In genomic region chr2:84901593-84902120, GRCh38 we compare ENCODE assay signal across 16 cellular contexts. TPM values are rescaled to one million over a fixed set of nuclear protein-coding genes. Genes with fewer than 3 reads are reported as not detected.
DNase-seq lines count a peak whose midpoint lies in the region; ATAC-seq, FAIRE-seq and TF ChIP-seq lines count a peak whose summit lies in the region.
"Had no signal": no experiment of that assay in that cellular context is flagged by ENCODE, and none has a peak within 500 bp of the region (broad histone marks: within the 10 kb centered on the region; RNA-seq: fewer than 3 reads in every experiment).

No MANE protein-coding gene starts in this region.

- peaks cover 24% of the 10 kb centered on the region for H3K36me3 Mint-ChIP-seq in activated T-helper 17 cell treated with anti-CD3 and anti-CD28 coated beads, Interleukin-2, amount 50 U/mL, for 72 hours (ENCODE audit: low read depth)
- H3K36me3 Mint-ChIP-seq: mesothelial cell of epicardium had no signal

- whole genome bisulfite sequencing in HepG2 (ENCODE audit: low lambda C conversion rate): 26% methylated on average over 2 of the region's 2 CpGs
- 60% methylated on average over 2 of the region's 2 CpGs for WGBS in right lobe of liver (ENCODE audit: insufficient coverage, low coverage, low lambda C conversion rate, missing lambda C conversion rate)

- in situ Hi-C loops in HepG2 (cut with HindIII; ENCODE audit: extremely low pct_ligation_motif_present, low pct_unique_long_range_greater_than_20kb): no loop called here

- CTCF ChIA-PET in HepG2 (lab: Yijun Ruan, JAX; ENCODE audit: low intra/inter-chr PET ratio, low total read pairs): interaction anchor here (1.3 kb wide), 1 partner anchor 24 kb away, joined by 3 read pairs; no protein-coding TSS in a partner anchor

- no peak overlapping the region for H3K27ac ChIP-seq in HepG2 (ENCODE audit: extremely low read length, insufficient read depth, low read length)
- no peak overlapping the region for H3K27ac ChIP-seq in right lobe of liver
- no peak overlapping the region for H3K27ac ChIP-seq in lower lobe of right lung
- H3K27ac ChIP-seq: esophagus muscularis mucosa, prostate gland had no signal

- DNase-seq in HepG2 (ENCODE audit: low spot score) (no peak), right lobe of liver (no peak), fibroblast of villous mesenchyme (ENCODE audit: low read depth) (peak; percentile 64), stromal cell of bone marrow (ENCODE audit: low read depth) (peak; percentile 90), NCI-H526 treated with DMSO at 0.1 percent for 48 hours (lab: John Stamatoyannopoulos, UW) (no peak), lower lobe of right lung (no peak)
- DNase-seq: activated effector memory CD4-positive, alpha-beta T cell treated with Interleukin-2 at 50 U/mL for 16 hours; NCI-H1048; NCI-H2227 treated with DMSO at 0.1 percent for 48 hours had no signal

- ATAC-seq in HepG2: no peak
- no peak for ATAC-seq in right lobe of liver
- peak; percentile 27 for ATAC-seq in activated T-helper 17 cell treated with anti-CD3 and anti-CD28 coated beads, Interleukin-2, amount 50 U/mL, for 72 hours (replicated peaks)
- no peak for ATAC-seq in lower lobe of right lung
- ATAC-seq in HG03045 (IDR thresholded peaks at IDR 0.05; ENCODE audit: unreplicated experiment): no peak

- TF ChIP-seq RAD21 in HepG2 (CRISPR knock-in tag; IDR thresholded peaks at IDR 0.05): no peak

- H3K27ac Mint-ChIP-seq in activated T-helper 17 cell treated with anti-CD3 and anti-CD28 coated beads, Interleukin-2, amount 50 U/mL, for 72 hours: peak overlapping the region; percentile 84
- H3K27ac Mint-ChIP-seq: mesothelial cell of epicardium had no signal

- no peak for FAIRE-seq in HepG2 (lab: Jason Lieb, UNC)
- FAIRE-seq: H54 had no signal

- H3K4me3 ChIP-seq in HepG2 (replicated peaks in 1 of 3; ENCODE audit: insufficient read depth in 1 of 3, low read depth in 2 of 3, low read length in 3 of 3): no peak overlapping the region
- H3K4me3 ChIP-seq in right lobe of liver: no peak overlapping the region
- no peak overlapping the region for H3K4me3 ChIP-seq in fibroblast of villous mesenchyme (ENCODE audit: low read depth, low read length)
- H3K4me3 ChIP-seq in lower lobe of right lung: no peak overlapping the region
- H3K4me3 ChIP-seq: esophagus muscularis mucosa, prostate gland had no signal

- H2AFZ ChIP-seq in HepG2 (ENCODE audit: low read length): no peak overlapping the region

- peaks cover 10% of the 10 kb centered on the region for H3K4me1 ChIP-seq in HepG2 (ENCODE audit: insufficient read depth, low read length)
- no peaks in the 10 kb centered on the region for H3K4me1 ChIP-seq in right lobe of liver
- peaks cover 33% of the 10 kb centered on the region for H3K4me1 ChIP-seq in lower lobe of right lung
- H3K4me1 ChIP-seq: prostate gland had no signal

- no peak overlapping the region for H3K9ac ChIP-seq in HepG2 (ENCODE audit: insufficient read depth, low read depth, low read length)

- no peaks in the 10 kb centered on the region for H3K36me3 ChIP-seq in HepG2 (replicated peaks in 1 of 2; ENCODE audit: control insufficient read depth in 1 of 2, insufficient read depth in 2 of 2, low read length in 2 of 2)
- no peaks in the 10 kb centered on the region for H3K36me3 ChIP-seq in right lobe of liver
- no peaks in the 10 kb centered on the region for H3K36me3 ChIP-seq in lower lobe of right lung
- H3K36me3 ChIP-seq: prostate gland had no signal

- H3K4me3 Mint-ChIP-seq in activated T-helper 17 cell treated with anti-CD3 and anti-CD28 coated beads, Interleukin-2, amount 50 U/mL, for 72 hours: peak overlapping the region; percentile 57
- H3K4me3 Mint-ChIP-seq: B cell, mesothelial cell of epicardium had no signal

- no peaks in the 10 kb centered on the region for H3K9me3 ChIP-seq in HepG2 (ENCODE audit: low read length)
- no peaks in the 10 kb centered on the region for H3K9me3 ChIP-seq in right lobe of liver
- no peaks in the 10 kb centered on the region for H3K9me3 ChIP-seq in lower lobe of right lung
- H3K9me3 ChIP-seq: esophagus muscularis mucosa, prostate gland had no signal

- no peak overlapping the region for H3K4me2 ChIP-seq in HepG2 (ENCODE audit: low read depth, low read length)

- POLR2A ChIA-PET in HepG2 (lab: Yijun Ruan, JAX): interaction anchor here (7.5 kb wide), 1 partner anchor 17 kb away, joined by 141 read pairs; no protein-coding TSS in a partner anchor

- no peaks in the 10 kb centered on the region for H3K27me3 Mint-ChIP-seq in activated T-helper 17 cell treated with anti-CD3 and anti-CD28 coated beads, Interleukin-2, amount 50 U/mL, for 72 hours
- H3K27me3 Mint-ChIP-seq: B cell had no signal

- H3K27me3 ChIP-seq in HepG2 (ENCODE audit: control insufficient read depth in 1 of 2, insufficient read depth in 2 of 2, low read length in 2 of 2): peaks cover 2 to 42% of the 10 kb centered on the region in 2 experiments; a peak in 2 of 5 replicates
- H3K27me3 ChIP-seq in right lobe of liver: no peaks in the 10 kb centered on the region
- H3K27me3 ChIP-seq in lower lobe of right lung (ENCODE audit: low read depth): no peaks in the 10 kb centered on the region
- H3K27me3 ChIP-seq: esophagus muscularis mucosa had no signal

- TF ChIP-seq EP300 in HepG2 (IDR thresholded peaks at IDR 0.05; ENCODE audit: low read depth in 2 of 2, low read length in 2 of 2) (no peak), HepG2 (CRISPR knock-in tag; IDR thresholded peaks at IDR 0.05; ENCODE audit: borderline replicate concordance) (no peak)

- H4K20me1 ChIP-seq in HepG2 (ENCODE audit: insufficient read depth, low read length): no peaks in the 10 kb centered on the region

- intact Hi-C loops in HepG2 (cut with micrococcal nuclease; ENCODE audit: unreplicated experiment) (no loop called here), right lobe of liver (cut with DNase I) (no loop called here), lower lobe of right lung (cut with DNase I) (no loop called here)

- H3K4me1 Mint-ChIP-seq in activated T-helper 17 cell treated with anti-CD3 and anti-CD28 coated beads, Interleukin-2, amount 50 U/mL, for 72 hours: peaks cover 44% of the 10 kb centered on the region

- no peaks in the 10 kb centered on the region for H3K9me3 Mint-ChIP-seq in activated T-helper 17 cell treated with anti-CD3 and anti-CD28 coated beads, Interleukin-2, amount 50 U/mL, for 72 hours

- TF ChIP-seq CTCF in HepG2 (CRISPR knock-in tag; IDR thresholded peaks at IDR 0.05) (no peak), right lobe of liver (IDR thresholded peaks at IDR 0.05) (no peak), fibroblast of villous mesenchyme (IDR thresholded peaks at IDR 0.05; ENCODE audit: insufficient read depth, low read depth, low read length) (no peak), lower lobe of right lung (IDR thresholded peaks at IDR 0.05) (no peak)

- peaks cover 10% of the 10 kb centered on the region for H3K79me2 ChIP-seq in HepG2 (ENCODE audit: insufficient read depth, low read length)

- no TSS peak for BruUV-seq in HepG2 (replicated peaks; lab: Mats Ljungman, UMichigan)

- TF ChIP-seq POLR2A in HepG2 (IDR thresholded peaks at IDR 0.05; ENCODE audit: insufficient read depth in 1 of 2, low read depth in 2 of 2, low read length in 2 of 2) (no peak), right lobe of liver (IDR thresholded peaks at IDR 0.05) (no peak)

RNA-seq across cellular contexts. Expression of gene TMSB10, which starts 3.8 kb away (rescaled TPM):
- total RNA-seq in HepG2 (2016; rRNA removed; fragmentation: Illumina TruSeq; extraction: Trizol) (708 and 754 TPM in 2 replicates), right lobe of liver (100 to 1,000 TPM in 5 of 6 experiments, 10 to 100 TPM in 1; 77.3 to 814 (median 270) TPM), fibroblast of villous mesenchyme (3,561 and 6,804 TPM in 2 replicates), lower lobe of right lung (1,739 TPM)
- total RNA-seq in HepG2 (2016; cell fraction: cytosol; rRNA removed; fragmentation: Illumina TruSeq; extraction: Trizol; ENCODE audit: low read depth): 577 and 682 TPM in 2 replicates
- total RNA-seq in HepG2 (2016; cell fraction: insoluble cytoplasmic fraction; rRNA removed; fragmentation: Illumina TruSeq; extraction: Trizol): 702 and 711 TPM in 2 replicates
- 753 and 798 TPM in 2 replicates for total RNA-seq in HepG2 (2016; cell fraction: membrane; rRNA removed; fragmentation: Illumina TruSeq; extraction: Trizol)
- total RNA-seq in HepG2 (2016; cell fraction: nucleus; rRNA removed; fragmentation: Illumina TruSeq; extraction: Trizol): 206 and 246 TPM in 2 replicates
- 528 and 665 TPM in 2 replicates for polyA plus RNA-seq in HepG2 (2011; rRNA removed)
- polyA plus RNA-seq in HepG2 (2011; cell fraction: cytosol; rRNA removed): 1,060 and 1,065 TPM in 2 replicates
- 311 and 445 TPM in 2 replicates for polyA plus RNA-seq in HepG2 (2011; cell fraction: nucleus; rRNA removed)
- polyA plus RNA-seq in HepG2 (2012): 917 and 1,099 TPM in 2 replicates
- 700 and 865 TPM in 2 replicates for polyA plus RNA-seq in HepG2 (2016; cell fraction: cytosol; fragmentation: Illumina TruSeq; extraction: Trizol; ENCODE audit: low read depth)
- 669 and 773 TPM in 2 replicates for polyA plus RNA-seq in HepG2 (2016; cell fraction: insoluble cytoplasmic fraction; fragmentation: Illumina TruSeq; extraction: Trizol; ENCODE audit: low read depth)
- polyA plus RNA-seq in HepG2 (2016; cell fraction: membrane; fragmentation: Illumina TruSeq; extraction: Trizol; ENCODE audit: low read depth): 819 and 872 TPM in 2 replicates
- 429 and 431 TPM in 2 replicates for polyA plus RNA-seq in HepG2 (2016; cell fraction: nucleus; fragmentation: Illumina TruSeq; extraction: Trizol; ENCODE audit: insufficient read depth, low read depth)
- 67.4 and 236 TPM in 2 replicates for polyA minus RNA-seq in HepG2 (2011; rRNA and poly(A)+ RNA removed; ENCODE audit: low replicate concordance)
- 123 and 157 TPM in 2 replicates for polyA minus RNA-seq in HepG2 (2011; cell fraction: cytosol; rRNA and poly(A)+ RNA removed)
- 35.6 and 38.8 TPM in 2 replicates for polyA minus RNA-seq in HepG2 (2011; cell fraction: nucleus; rRNA and poly(A)+ RNA removed)
- total RNA-seq in activated T-helper 17 cell treated with anti-CD3 and anti-CD28 coated beads, Interleukin-2, amount 50 U/mL, for 72 hours: 1,000 to 10,000 TPM; 2,616 to 3,068 TPM

RNA-seq across cellular contexts. Expression of gene TRABD2A, which starts 20.8 kb away (rescaled TPM):
- total RNA-seq in HepG2 (2016; rRNA removed; fragmentation: Illumina TruSeq; extraction: Trizol): 0.36 TPM in 1 of 2 replicates, not detected in the other
- not detected in 2 replicates for total RNA-seq in HepG2 (2016; cell fraction: cytosol; rRNA removed; fragmentation: Illumina TruSeq; extraction: Trizol; ENCODE audit: low read depth)
- 0.09 TPM in 1 of 2 replicates, not detected in the other for total RNA-seq in HepG2 (2016; cell fraction: insoluble cytoplasmic fraction; rRNA removed; fragmentation: Illumina TruSeq; extraction: Trizol)
- 0.38 TPM in 1 of 2 replicates, not detected in the other for total RNA-seq in HepG2 (2016; cell fraction: membrane; rRNA removed; fragmentation: Illumina TruSeq; extraction: Trizol)
- 0.34 TPM in 1 of 2 replicates, not detected in the other for total RNA-seq in HepG2 (2016; cell fraction: nucleus; rRNA removed; fragmentation: Illumina TruSeq; extraction: Trizol)
- polyA plus RNA-seq in HepG2 (2011; rRNA removed): 0.15 and 0.21 TPM in 2 replicates
- 0.21 TPM in 1 of 2 replicates, not detected in the other for polyA plus RNA-seq in HepG2 (2011; cell fraction: cytosol; rRNA removed)
- polyA plus RNA-seq in HepG2 (2011; cell fraction: nucleus; rRNA removed): 0.12 TPM in 1 of 2 replicates, not detected in the other
- 0.13 and 0.25 TPM in 2 replicates for polyA plus RNA-seq in HepG2 (2012)
- polyA plus RNA-seq in HepG2 (2016; cell fraction: cytosol; fragmentation: Illumina TruSeq; extraction: Trizol; ENCODE audit: low read depth): 0.28 TPM in 1 of 2 replicates, not detected in the other
- polyA plus RNA-seq in HepG2 (2016; cell fraction: insoluble cytoplasmic fraction; fragmentation: Illumina TruSeq; extraction: Trizol; ENCODE audit: low read depth): not detected in 2 replicates
- 0.06 TPM in 1 of 2 replicates, not detected in the other for polyA plus RNA-seq in HepG2 (2016; cell fraction: membrane; fragmentation: Illumina TruSeq; extraction: Trizol; ENCODE audit: low read depth)
- polyA plus RNA-seq in HepG2 (2016; cell fraction: nucleus; fragmentation: Illumina TruSeq; extraction: Trizol; ENCODE audit: insufficient read depth, low read depth): not detected in 2 replicates
- 0.16 and 246 TPM in 2 replicates for polyA minus RNA-seq in HepG2 (2011; rRNA and poly(A)+ RNA removed; ENCODE audit: low replicate concordance)
- polyA minus RNA-seq in HepG2 (2011; cell fraction: cytosol; rRNA and poly(A)+ RNA removed): not detected in 2 replicates
- polyA minus RNA-seq in HepG2 (2011; cell fraction: nucleus; rRNA and poly(A)+ RNA removed): 0.50 TPM in 1 of 2 replicates, not detected in the other
- total RNA-seq in right lobe of liver: 1 to 10 TPM in 1 of 6 experiments, under 1 TPM in 4, not detected in 1; 0.20 to 2.4 (median 0.43) TPM
- total RNA-seq in activated T-helper 17 cell treated with anti-CD3 and anti-CD28 coated beads, Interleukin-2, amount 50 U/mL, for 72 hours: 10 to 100 TPM; 28.6 to 32.3 TPM
- total RNA-seq in fibroblast of villous mesenchyme: 1.3 and 1.7 TPM in 2 replicates
- 5.4 TPM for total RNA-seq in lower lobe of right lung

Comparison
In these comparisons a context has a peak if more than half of its experiments do, and no peak if none do; other contexts are left out.
1. DNase-seq: peak in fibroblast of villous mesenchyme (single experiment) and stromal cell of bone marrow (single experiment); none in HepG2 (single experiment), right lobe of liver (0 of 3), NCI-H526 treated with DMSO at 0.1 percent for 48 hours (single experiment) and lower lobe of right lung (single experiment).